In the genomic region with DNA sequence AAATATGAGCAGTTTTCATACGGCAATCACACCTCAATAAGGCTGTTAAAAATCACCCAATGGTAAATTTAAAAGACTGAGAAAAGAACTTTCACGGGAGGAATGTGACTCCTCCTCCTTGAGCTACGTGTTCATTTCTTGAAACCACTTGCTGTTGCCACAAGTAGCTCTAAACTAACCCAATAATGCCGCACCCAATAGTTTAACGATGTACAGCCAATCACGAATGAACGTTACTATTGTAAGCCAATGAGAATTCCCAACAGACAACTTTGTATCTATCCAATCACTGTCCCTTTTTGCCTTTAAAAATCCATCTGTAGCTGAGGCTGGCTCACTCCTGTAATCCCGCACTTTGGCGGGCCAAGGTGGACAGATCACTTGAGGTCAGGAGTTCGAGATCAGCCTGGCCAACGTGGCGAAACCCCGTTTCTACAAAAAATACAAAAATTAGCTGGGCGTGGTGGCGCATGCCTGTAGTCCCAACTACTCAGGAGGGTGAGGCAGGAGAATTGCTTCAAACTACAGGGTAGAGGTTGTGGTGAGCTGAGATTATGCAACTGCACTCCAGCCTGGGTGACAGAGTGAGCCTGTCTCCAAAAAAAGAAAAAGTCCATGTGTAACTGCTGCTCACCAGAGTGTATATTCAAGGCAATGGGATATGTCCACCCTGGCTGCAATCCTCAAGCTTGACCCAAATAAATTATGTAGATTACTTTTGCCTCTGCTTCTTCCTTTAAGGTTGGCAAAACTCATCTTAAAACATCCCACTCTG, we compare ENCODE assay signal across 20 cellular contexts.
"Had no signal": no experiment of that assay in that cellular context is flagged by ENCODE, and none has a peak within 500 bp of the region (broad histone marks: within the 10 kb centered on the region; RNA-seq: fewer than 3 reads in every experiment).

No MANE protein-coding gene starts in this region.

- DNase-seq: activated CD4-positive, alpha-beta memory T cell treated with anti-CD3 and anti-CD28 coated beads, Interleukin-2, amount 10 ng/mL, durations not matched to agents 7 days and 5 days; activated CD4-positive, alpha-beta T cell treated with anti-CD3 and anti-CD28 coated beads, Interleukin-2, amount 10 ng/mL, durations not matched to agents 24 days and 14 days; activated effector memory CD4-positive, alpha-beta T cell treated with Interleukin-2 at 50 U/mL for 16 hours; activated naive CD4-positive, alpha-beta T cell treated with anti-CD3 and anti-CD28 coated beads for 36 hours; activated naive CD8-positive, alpha-beta T cell treated with anti-CD3 and anti-CD28 coated beads, Interleukin-2, amount 10 ng/mL, durations not matched to agents 7 days and 5 days; activated T-cell treated with anti-CD3 and anti-CD28 coated beads, Interleukin-2, amount 50 U/mL, for 72 hours; amygdala; cerebellar nuclear complex; heart right ventricle; islet precursor cell; left colon; mammary epithelial cell; ovary; stimulated activated CD4-positive, alpha-beta T cell treated with anti-CD3 and anti-CD28 coated beads, Interleukin-4, amount 100 ng/mL, for 1 hour; stimulated activated naive CD4-positive, alpha-beta T cell treated with Interleukin-2 at 50 U/mL for 16 hours; uterus had no signal

- ATAC-seq: activated T-cell treated with anti-CD3 and anti-CD28 coated beads, Interleukin-2, amount 50 U/mL, for 72 hours; heart right ventricle; left colon; sciatic nerve had no signal

- H3K36me3 ChIP-seq: ovary, uterus had no signal

- H3K4me3 ChIP-seq: coronary artery, heart right ventricle, ovary, prostate gland, uterus had no signal

- H3K27ac ChIP-seq: coronary artery, heart right ventricle, neutrophil, ovary, prostate gland, uterus had no signal

- H3K9me3 ChIP-seq: heart right ventricle, neutrophil, ovary, prostate gland, uterus had no signal

- H3K27me3 ChIP-seq: heart right ventricle, neutrophil, ovary, uterus had no signal

- H3K4me1 ChIP-seq: prostate gland, uterus had no signal
